ENCODE assay signal across 8 cellular contexts in genomic region chr6:41940759-41941279, GRCh38. TPM values are rescaled to one million over a fixed set of nuclear protein-coding genes. Genes with fewer than 3 reads are reported as not detected.
DNase-seq lines count a peak whose midpoint lies in the region; ATAC-seq lines count a peak whose summit lies in the region.

No MANE protein-coding gene starts in this region.

- H3K27me3 Mint-ChIP-seq in activated CD4-positive, alpha-beta T cell treated with anti-CD3 and anti-CD28 coated beads, Interleukin-2, amount 10 ng/mL, durations not matched to agents 24 days and 14 days: no peaks in the 10 kb centered on the region
- no peaks in the 10 kb centered on the region for H3K27me3 Mint-ChIP-seq in memory B cell

- H3K9me3 ChIP-seq in effector memory CD4-positive, alpha-beta T cell (ENCODE audit: control insufficient read depth, low read length): no peaks in the 10 kb centered on the region

- H3K27ac Mint-ChIP-seq in activated CD4-positive, alpha-beta T cell treated with anti-CD3 and anti-CD28 coated beads, Interleukin-2, amount 10 ng/mL, durations not matched to agents 24 days and 14 days: peak overlapping the region; percentile 96
- H3K27ac Mint-ChIP-seq in memory B cell: peak overlapping the region; percentile 81

- ATAC-seq in memory B cell (ENCODE audit: low read depth) (peak; percentile 13), GM21717 (IDR thresholded peaks at IDR 0.05; ENCODE audit: unreplicated experiment) (no peak)
- ATAC-seq in stimulated activated naive CD8-positive, alpha-beta T cell treated with anti-CD3 and anti-CD28 coated beads, Interleukin-15, Interleukin-2, amounts not matched to agents 100 U/mL and 50 U/mL, for 24 hours: no peak

- H3K4me3 Mint-ChIP-seq in activated CD4-positive, alpha-beta T cell treated with anti-CD3 and anti-CD28 coated beads, Interleukin-2, amount 10 ng/mL, durations not matched to agents 24 days and 14 days: peak overlapping the region; percentile 100
- H3K4me3 Mint-ChIP-seq in memory B cell: peak overlapping the region; percentile 91

- H3K4me1 Mint-ChIP-seq in activated CD4-positive, alpha-beta T cell treated with anti-CD3 and anti-CD28 coated beads, Interleukin-2, amount 10 ng/mL, durations not matched to agents 24 days and 14 days: peaks cover 52% of the 10 kb centered on the region
- peaks cover 46% of the 10 kb centered on the region for H3K4me1 Mint-ChIP-seq in memory B cell

- no peaks in the 10 kb centered on the region for H3K9me3 Mint-ChIP-seq in activated CD4-positive, alpha-beta T cell treated with anti-CD3 and anti-CD28 coated beads, Interleukin-2, amount 10 ng/mL, durations not matched to agents 24 days and 14 days
- H3K9me3 Mint-ChIP-seq in memory B cell: no peaks in the 10 kb centered on the region

- peaks cover 57% of the 10 kb centered on the region for H3K4me1 ChIP-seq in effector memory CD4-positive, alpha-beta T cell (ENCODE audit: control insufficient read depth, insufficient read depth, low read length, poor library complexity, severe bottlenecking)

- intact Hi-C loops in activated CD4-positive, alpha-beta T cell treated with anti-CD3 and anti-CD28 coated beads, Interleukin-2, amount 10 ng/mL, durations not matched to agents 24 days and 14 days (cut with micrococcal nuclease): loop anchor here (1.0 to 2.0 kb wide), 2 partner anchors 20 to 70 kb away; partner anchors contain the start of genes BYSL and MED20

- H3K27me3 ChIP-seq in effector memory CD4-positive, alpha-beta T cell (replicated peaks; ENCODE audit: control insufficient read depth, insufficient read depth, low read length, poor library complexity, severe bottlenecking): no peaks in the 10 kb centered on the region

- DNase-seq in NCI-H146 (lab: John Stamatoyannopoulos, UW) (peak; percentile 65), NCI-H146 treated with DMSO at 0.1 percent for 48 hours (lab: John Stamatoyannopoulos, UW; ENCODE audit: unreplicated experiment) (no peak), Kasumi-1 (lab: John Stamatoyannopoulos, UW) (peak; percentile 16 to 44), memory B cell (ENCODE audit: low spot score in 2 of 2) (peak in 1 of 2 donors; percentile 25)
- peak; percentile 91 for DNase-seq in activated CD4-positive, alpha-beta T cell treated with anti-CD3 and anti-CD28 coated beads, Interleukin-2, amount 10 ng/mL, durations not matched to agents 24 days and 14 days
- DNase-seq in effector memory CD4-positive, alpha-beta T cell: peak; percentile 23 to 36 (median 28)
- peak; percentile 68 for DNase-seq in stimulated activated naive CD8-positive, alpha-beta T cell treated with anti-CD3 and anti-CD28 coated beads, Interleukin-15, Interleukin-2, amounts not matched to agents 100 U/mL and 50 U/mL, for 24 hours

- peak overlapping the region; percentile 75 for H3K27ac ChIP-seq in effector memory CD4-positive, alpha-beta T cell (ENCODE audit: insufficient read depth, low read length, poor library complexity, severe bottlenecking)

- peaks cover 44% of the 10 kb centered on the region for H3K36me3 Mint-ChIP-seq in activated CD4-positive, alpha-beta T cell treated with anti-CD3 and anti-CD28 coated beads, Interleukin-2, amount 10 ng/mL, durations not matched to agents 24 days and 14 days (ENCODE audit: low read depth)
- H3K36me3 Mint-ChIP-seq in memory B cell: no peaks in the 10 kb centered on the region

- peaks cover 16% of the 10 kb centered on the region for H3K36me3 ChIP-seq in effector memory CD4-positive, alpha-beta T cell (ENCODE audit: control insufficient read depth, insufficient read depth, low read length)

- peak overlapping the region; percentile 94 for H3K4me3 ChIP-seq in effector memory CD4-positive, alpha-beta T cell (ENCODE audit: insufficient read depth, low read depth, low read length, poor library complexity, severe bottlenecking)

RNA-seq across cellular contexts. Expression of gene CCND3, which starts 0.8 kb away (rescaled TPM):
- total RNA-seq in activated CD4-positive, alpha-beta T cell treated with anti-CD3 and anti-CD28 coated beads, Interleukin-2, amount 10 ng/mL, durations not matched to agents 24 days and 14 days: 483 and 491 TPM in 2 replicates

RNA-seq across cellular contexts. Expression of gene BYSL, which starts 19.5 kb away (rescaled TPM):
- 79.6 and 81.4 TPM in 2 replicates for total RNA-seq in activated CD4-positive, alpha-beta T cell treated with anti-CD3 and anti-CD28 coated beads, Interleukin-2, amount 10 ng/mL, durations not matched to agents 24 days and 14 days

RNA-seq across cellular contexts. Expression of gene MED20, which starts 19.9 kb away (rescaled TPM):
- total RNA-seq in activated CD4-positive, alpha-beta T cell treated with anti-CD3 and anti-CD28 coated beads, Interleukin-2, amount 10 ng/mL, durations not matched to agents 24 days and 14 days: 21.9 and 22.8 TPM in 2 replicates

RNA-seq across cellular contexts. Expression of gene USP49, which starts 45.6 kb away (rescaled TPM):
- total RNA-seq in activated CD4-positive, alpha-beta T cell treated with anti-CD3 and anti-CD28 coated beads, Interleukin-2, amount 10 ng/mL, durations not matched to agents 24 days and 14 days: 5.8 and 6.3 TPM in 2 replicates
